26 cellular contexts compared by ENCODE assay signal in genomic region chr6:125367036-125367782, GRCh38.
A peak's percentile ranks its signal among the peaks of the same experiment; 100 is the strongest.
DNase-seq lines count a peak whose midpoint lies in the region; ATAC-seq, FAIRE-seq and TF ChIP-seq lines count a peak whose summit lies in the region.
"Had no signal": no experiment of that assay in that cellular context is flagged by ENCODE, and none has a peak within 500 bp of the region (broad histone marks: within the 10 kb centered on the region; RNA-seq: fewer than 3 reads in every experiment).

No MANE protein-coding gene starts in this region.

- TF ChIP-seq POLR2A in H1 (IDR thresholded peaks at IDR 0.05; ENCODE audit: control extremely low read depth in 1 of 2, low read depth in 2 of 2, low read length in 2 of 2) (no peak), GM18505 (IDR thresholded peaks at IDR 0.05; ENCODE audit: borderline replicate concordance, extremely low read depth, insufficient read depth, insufficient read length) (no peak)

- no peak overlapping the region for H3K4ac ChIP-seq in H1 (replicated peaks; ENCODE audit: insufficient read length, low read depth, low read length)

- H2BK5ac ChIP-seq in H1 (ENCODE audit: low read depth, low read length), result no peak overlapping the region

- no peak for TF ChIP-seq EP300 in H1 (IDR thresholded peaks at IDR 0.05; ENCODE audit: borderline replicate concordance in 1 of 2, low read depth in 2 of 2, low read length in 2 of 2)

- H3K14ac ChIP-seq in H1 (ENCODE audit: insufficient read length), result no peak overlapping the region

- POLR2A ChIA-PET in H1 (lab: Charles Lee; ENCODE audit: partially characterized antibody), result interaction anchor here (1.0 kb wide), 1 partner anchor 9 kb away, joined by 3 read pairs; no protein-coding TSS in a partner anchor

- no peak overlapping the region for H4K5ac ChIP-seq in H1 (ENCODE audit: insufficient read length, low read depth, low read length)

- H3K4me2 ChIP-seq in H1 (ENCODE audit: insufficient read depth in 1 of 2, low read depth in 2 of 2, low read length in 2 of 2), result no peak overlapping the region
- H3K4me2 ChIP-seq in MM.1S (ENCODE audit: low read depth, low read length), result no peak overlapping the region

- H2BK120ac ChIP-seq in H1 (replicated peaks; ENCODE audit: low read depth, low read length), result no peak overlapping the region

- intact Hi-C loops in left ventricle myocardium superior (cut with micrococcal nuclease) (no loop called here), posterior vena cava (cut with DNase I) (loop anchor here in 1 of 2 donors (2.0 kb wide), 1 partner anchor 18 kb away; no protein-coding TSS in a partner anchor), posterior cingulate gyrus (cut with DNase I) (no loop called here)

- peak overlapping the region; percentile 23 to 61 for H3K27ac ChIP-seq in right atrium auricular region
- H3K27ac ChIP-seq in H1 (ENCODE audit: low read depth, low read length), result no peak overlapping the region
- H3K27ac ChIP-seq in MM.1S (ENCODE audit: low read length), result no peak overlapping the region
- H3K27ac ChIP-seq: 22Rv1; BLaER1 treated with 17β-estradiol and CSF1 and Interleukin-3, amounts not matched to agents 10 nM and 100 nM; HL-60; SJCRH30 had no signal

- no peak for TF ChIP-seq RAD21 in H1 (IDR thresholded peaks at IDR 0.05 in 1 of 2, conservative IDR thresholded peaks at IDR 0.05 in 1 of 2; ENCODE audit: low read depth in 2 of 2, low read length in 2 of 2)

- H2BK20ac ChIP-seq in H1 (ENCODE audit: low read length), result no peak overlapping the region

- no peak overlapping the region for H2AK5ac ChIP-seq in H1 (ENCODE audit: low read depth, low read length)

- no peak for FAIRE-seq in H1 (lab: Jason Lieb, UNC)
- FAIRE-seq: GM12892, GM18507, H54, RCC 7860 had no signal

- H3K4me1 ChIP-seq in right atrium auricular region (peaks cover 0 to 23% of the 10 kb centered on the region in 2 donors), H1 (replicated peaks in 1 of 4; ENCODE audit: control insufficient read depth in 3 of 4, insufficient read depth in 4 of 4, low read length in 3 of 4) (peaks cover 0 to 8% (median 2%) of the 10 kb centered on the region in 4 experiments; a peak in 4 of 7 replicates), MM.1S (ENCODE audit: low read length) (no peaks in the 10 kb centered on the region)
- H3K4me1 ChIP-seq: SJCRH30 had no signal

- H3K56ac ChIP-seq in H1 (replicated peaks; ENCODE audit: insufficient read length, low read depth, low read length), result no peak overlapping the region

- no peak overlapping the region for H2AFZ ChIP-seq in H1 (ENCODE audit: low read length)
- H2AFZ ChIP-seq in MM.1S (ENCODE audit: low read length), result no peak overlapping the region

- H2BK12ac ChIP-seq in H1 (ENCODE audit: low read depth, low read length), result no peak overlapping the region

- H3K4me3 ChIP-seq in right atrium auricular region (no peak overlapping the region), H1 (ENCODE audit: extremely low read depth in 1 of 4, insufficient read depth in 2 of 4, low read depth in 3 of 4, low read length in 4 of 4) (no peak overlapping the region), MM.1S (ENCODE audit: low read length) (no peak overlapping the region)
- H3K4me3 ChIP-seq: BLaER1 treated with 17β-estradiol and CSF1 and Interleukin-3, amounts not matched to agents 10 nM and 100 nM; SJCRH30 had no signal

- H3K23ac ChIP-seq in H1 (ENCODE audit: insufficient read length), result no peak overlapping the region

- TF ChIP-seq CTCF in right atrium auricular region (IDR thresholded peaks at IDR 0.05) (no peak), H1 (IDR thresholded peaks at IDR 0.05; ENCODE audit: control extremely low read depth in 1 of 3, insufficient read depth in 1 of 3, low read depth in 1 of 3, low read length in 3 of 3) (no peak), MM.1S (IDR thresholded peaks at IDR 0.05; ENCODE audit: low read length) (no peak)

- H3K27me3 ChIP-seq in right atrium auricular region (no peaks in the 10 kb centered on the region), H1 (replicated peaks in 1 of 4; ENCODE audit: control insufficient read depth in 3 of 4, extremely low read depth in 1 of 4, insufficient read depth in 3 of 4, low read length in 3 of 4) (peaks cover 0 to 10% (median 3%) of the 10 kb centered on the region in 4 experiments; a peak in 2 of 7 replicates), MM.1S (replicated peaks; ENCODE audit: insufficient read depth, low read length) (no peaks in the 10 kb centered on the region)
- H3K27me3 ChIP-seq: SJCRH30 had no signal

- 94% methylated on average over 3 of the region's 3 CpGs; no CpG with 5 or more reads in 1 of the 2 experiments for WGBS in H1 (ENCODE audit: extremely low coverage in 1 of 2, insufficient coverage in 1 of 2, insufficient read length in 1 of 2, insufficient replicate concordance in 2 of 2, low coverage in 1 of 2, low lambda C conversion rate in 2 of 2, missing lambda C conversion rate in 1 of 2), 2 experiments

- CTCF ChIA-PET in H1 (lab: Charles Lee; ENCODE audit: partially characterized antibody), result interaction anchor here (0.9 to 2.6 kb wide), 9 partner anchors 10 to 586 kb away, joined by 3 to 7 read pairs (median 3); no protein-coding TSS in a partner anchor

- H3F3A ChIP-seq in MM.1S (ENCODE audit: insufficient read depth, low read length), result no peaks in the 10 kb centered on the region

- H3K36me3 ChIP-seq in right atrium auricular region, result no peaks in the 10 kb centered on the region
- no peaks in the 10 kb centered on the region for H3K36me3 ChIP-seq in H1 (ENCODE audit: control insufficient read depth in 2 of 4, insufficient read depth in 4 of 4, low read length in 3 of 4)
- no peaks in the 10 kb centered on the region for H3K36me3 ChIP-seq in MM.1S (replicated peaks; ENCODE audit: insufficient read depth, low read length)
- H3K36me3 ChIP-seq: BLaER1 treated with 17β-estradiol and CSF1 and Interleukin-3, amounts not matched to agents 10 nM and 100 nM; SJCRH30 had no signal

- H3K9me3 ChIP-seq in right atrium auricular region, result no peaks in the 10 kb centered on the region
- H3K9me3 ChIP-seq in H1 (ENCODE audit: insufficient read depth in 2 of 2, low read depth in 1 of 2, low read length in 1 of 2), result no peaks in the 10 kb centered on the region
- no peaks in the 10 kb centered on the region for H3K9me3 ChIP-seq in MM.1S (replicated peaks; ENCODE audit: insufficient read depth, low read length)
- H3K9me3 ChIP-seq: BLaER1 treated with 17β-estradiol and CSF1 and Interleukin-3, amounts not matched to agents 10 nM and 100 nM; SJCRH30 had no signal

- peak overlapping the region; percentile 4; the same call in 1 of the 2 replicates for H2BK15ac ChIP-seq in H1 (ENCODE audit: low read length)

- H4K8ac ChIP-seq in H1 (ENCODE audit: extremely low read depth, insufficient read depth, low read length), result no peak overlapping the region; the same call in 1 of the 2 replicates

- no peaks in the 10 kb centered on the region for H3K9me2 ChIP-seq in MM.1S (replicated peaks; ENCODE audit: insufficient read depth, low read length)

- peaks cover 9% of the 10 kb centered on the region for H3K23me2 ChIP-seq in H1 (ENCODE audit: low read depth, low read length)

- H3K9ac ChIP-seq in H1 (replicated peaks in 1 of 4; ENCODE audit: extremely low read depth in 1 of 4, low read depth in 3 of 4, low read length in 3 of 4) (no peak overlapping the region), MM.1S (ENCODE audit: low read length) (no peak overlapping the region)
- H3K9ac ChIP-seq: BLaER1 treated with 17β-estradiol and CSF1 and Interleukin-3, amounts not matched to agents 10 nM and 100 nM had no signal

- no peak overlapping the region for H4K91ac ChIP-seq in H1 (replicated peaks; ENCODE audit: insufficient read length, low read length)

- no peak overlapping the region for H3K18ac ChIP-seq in H1 (ENCODE audit: extremely low read depth, low read length)

- ATAC-seq in left ventricle myocardium superior (no peak), GM18505 (IDR thresholded peaks at IDR 0.05; ENCODE audit: unreplicated experiment) (no peak), HG03135 (IDR thresholded peaks at IDR 0.05; ENCODE audit: unreplicated experiment) (no peak)
- ATAC-seq: CD8-positive, alpha-beta T cell had no signal

- H4K20me1 ChIP-seq in H1 (replicated peaks in 1 of 2; ENCODE audit: control insufficient read depth in 1 of 2, insufficient read depth in 2 of 2, low read length in 2 of 2), result no peaks in the 10 kb centered on the region
- no peaks in the 10 kb centered on the region for H4K20me1 ChIP-seq in MM.1S (ENCODE audit: insufficient read depth, low read length)
- H4K20me1 ChIP-seq: BLaER1 treated with 17β-estradiol and CSF1 and Interleukin-3, amounts not matched to agents 10 nM and 100 nM had no signal

- DNase-seq in right atrium auricular region (ENCODE audit: low spot score) (no peak), left ventricle myocardium superior (no peak), H1 (ENCODE audit: low read depth in 1 of 2, low spot score in 2 of 2) (no peak), posterior vena cava (ENCODE audit: low spot score) (peak; percentile 68), posterior cingulate gyrus (no peak), MM.1S (no peak)
- DNase-seq: CD8-positive, alpha-beta T cell; DND-41; HFFc6; KBM-7; NCI-H1092 treated with DMSO at 0.1 percent for 48 hours; NCI-H146; NCI-H2029; NCI-H226; NCI-H526; OCI-M1; SJCRH30 had no signal

- no peaks in the 10 kb centered on the region for H3K79me1 ChIP-seq in H1 (ENCODE audit: low read depth, low read length)

- H3K79me2 ChIP-seq in H1 (ENCODE audit: control insufficient read depth in 1 of 2, insufficient read depth in 2 of 2, low read length in 2 of 2), result no peaks in the 10 kb centered on the region
- no peaks in the 10 kb centered on the region for H3K79me2 ChIP-seq in MM.1S (ENCODE audit: low read length)

Comparison
In these comparisons a context has a peak if more than half of its experiments do, and no peak if none do; other contexts are left out.
1. H3K27ac ChIP-seq: peak in right atrium auricular region (2 of 2); none in H1 (single experiment) and MM.1S (single experiment).